In genomic region chr22:29006346-29006745, GRCh38 we compare ENCODE assay signal across 28 cellular contexts. TPM values are rescaled to one million over a fixed set of nuclear protein-coding genes. Genes with fewer than 3 reads are reported as not detected.
"Had no signal": no experiment of that assay in that cellular context is flagged by ENCODE, and none has a peak within 500 bp of the region (broad histone marks: within the 10 kb centered on the region; RNA-seq: fewer than 3 reads in every experiment).

No MANE protein-coding gene starts in this region.

- FAIRE-seq: K562 had no signal

- ATAC-seq: activated CD4-positive, alpha-beta T cell treated with anti-CD3 and anti-CD28 coated beads for 36 hours; activated T-helper 17 cell treated with anti-CD3 and anti-CD28 coated beads, Interleukin-2, amount 50 U/mL, for 72 hours; K562 had no signal

- H3K27me3 ChIP-seq: Peyer's patch, SJCRH30 had no signal

- H3K9me3 ChIP-seq: Peyer's patch, SJCRH30, SK-N-SH had no signal

- H3K36me3 ChIP-seq: Peyer's patch, SJCRH30 had no signal

- DNase-seq: activated CD4-positive, alpha-beta memory T cell treated with anti-CD3 and anti-CD28 coated beads, Interleukin-2, amount 10 ng/mL, durations not matched to agents 7 days and 5 days; activated CD4-positive, alpha-beta T cell treated with anti-CD3 and anti-CD28 coated beads for 36 hours; activated CD4-positive, alpha-beta T cell treated with anti-CD3 and anti-CD28 coated beads, Interleukin-2, amount 50 U/mL, for 1 hour; activated gamma-delta T cell; activated naive CD4-positive, alpha-beta T cell treated with anti-CD3 and anti-CD28 coated beads for 36 hours; activated T-cell treated with anti-CD3 and anti-CD28 coated beads for 4 hours; activated T-cell treated with anti-CD3 and anti-CD28 coated beads, Interleukin-2, amount 50 U/mL, for 48 hours; amygdala; Karpas-422; MM.1S; NCI-H1105 treated with DMSO at 0.1 percent for 48 hours; NCI-H1436 treated with DMSO at 0.1 percent for 48 hours; NCI-H187; NCI-H2081 treated with DMSO at 0.1 percent for 48 hours; NCI-H446; NCI-H524; Peyer's patch; Right ventricle myocardium superior; SJCRH30; SK-N-SH; T-helper 1 cell had no signal

- H3K4me3 ChIP-seq: K562, Peyer's patch, SJCRH30 had no signal

- H3K4me1 Mint-ChIP-seq: activated CD4-positive, alpha-beta memory T cell treated with anti-CD3 and anti-CD28 coated beads, Interleukin-2, amount 10 ng/mL, durations not matched to agents 7 days and 5 days; activated T-helper 17 cell treated with anti-CD3 and anti-CD28 coated beads, Interleukin-2, amount 50 U/mL, for 72 hours had no signal

- H3K4me2 ChIP-seq: SK-N-SH had no signal

- H3K9me3 Mint-ChIP-seq: activated CD4-positive, alpha-beta memory T cell treated with anti-CD3 and anti-CD28 coated beads, Interleukin-2, amount 10 ng/mL, durations not matched to agents 7 days and 5 days; activated naive CD4-positive, alpha-beta T cell treated with anti-CD3 and anti-CD28 coated beads for 36 hours; activated T-helper 17 cell treated with anti-CD3 and anti-CD28 coated beads, Interleukin-2, amount 50 U/mL, for 72 hours had no signal

- H3K27ac ChIP-seq: Peyer's patch, RWPE1, SJCRH30, VCaP had no signal

- H3K27ac Mint-ChIP-seq: activated CD4-positive, alpha-beta memory T cell treated with anti-CD3 and anti-CD28 coated beads, Interleukin-2, amount 10 ng/mL, durations not matched to agents 7 days and 5 days; activated CD4-positive, alpha-beta T cell treated with anti-CD3 and anti-CD28 coated beads for 36 hours; activated naive CD4-positive, alpha-beta T cell treated with anti-CD3 and anti-CD28 coated beads for 36 hours; activated naive CD8-positive, alpha-beta T cell; activated T-helper 17 cell treated with anti-CD3 and anti-CD28 coated beads, Interleukin-2, amount 50 U/mL, for 72 hours had no signal

- H3K9ac ChIP-seq: SK-N-SH had no signal

- H3K4me3 Mint-ChIP-seq: activated CD4-positive, alpha-beta memory T cell treated with anti-CD3 and anti-CD28 coated beads, Interleukin-2, amount 10 ng/mL, durations not matched to agents 7 days and 5 days; activated CD4-positive, alpha-beta T cell treated with anti-CD3 and anti-CD28 coated beads for 36 hours; activated naive CD4-positive, alpha-beta T cell treated with anti-CD3 and anti-CD28 coated beads for 36 hours; activated naive CD8-positive, alpha-beta T cell; activated T-helper 17 cell treated with anti-CD3 and anti-CD28 coated beads, Interleukin-2, amount 50 U/mL, for 72 hours had no signal

RNA-seq across cellular contexts. Expression of gene C22orf31, which starts 55.3 kb away (rescaled TPM):
- total RNA-seq: activated CD4-positive, alpha-beta memory T cell treated with anti-CD3 and anti-CD28 coated beads, Interleukin-2, amount 10 ng/mL, durations not matched to agents 7 days and 5 days; activated CD4-positive, alpha-beta T cell treated with anti-CD3 and anti-CD28 coated beads for 36 hours; activated CD8-positive, alpha-beta memory T cell treated with anti-CD3 and anti-CD28 coated beads for 36 hours; activated naive CD4-positive, alpha-beta T cell treated with anti-CD3 and anti-CD28 coated beads for 36 hours; activated T-helper 17 cell treated with anti-CD3 and anti-CD28 coated beads, Interleukin-2, amount 50 U/mL, for 72 hours; K562; Peyer's patch; Right ventricle myocardium superior; SJCRH30; T-helper 2 cell treated with Interferon-gamma antibody and Interleukin-4, amounts not matched to agents 100 ng/mL and 5 ng/mL, for 36 hours had no signal
- polyA plus RNA-seq: K562, SK-N-SH had no signal
